Comparison of ENCODE assay signal across 1 cellular context in the genomic region with DNA sequence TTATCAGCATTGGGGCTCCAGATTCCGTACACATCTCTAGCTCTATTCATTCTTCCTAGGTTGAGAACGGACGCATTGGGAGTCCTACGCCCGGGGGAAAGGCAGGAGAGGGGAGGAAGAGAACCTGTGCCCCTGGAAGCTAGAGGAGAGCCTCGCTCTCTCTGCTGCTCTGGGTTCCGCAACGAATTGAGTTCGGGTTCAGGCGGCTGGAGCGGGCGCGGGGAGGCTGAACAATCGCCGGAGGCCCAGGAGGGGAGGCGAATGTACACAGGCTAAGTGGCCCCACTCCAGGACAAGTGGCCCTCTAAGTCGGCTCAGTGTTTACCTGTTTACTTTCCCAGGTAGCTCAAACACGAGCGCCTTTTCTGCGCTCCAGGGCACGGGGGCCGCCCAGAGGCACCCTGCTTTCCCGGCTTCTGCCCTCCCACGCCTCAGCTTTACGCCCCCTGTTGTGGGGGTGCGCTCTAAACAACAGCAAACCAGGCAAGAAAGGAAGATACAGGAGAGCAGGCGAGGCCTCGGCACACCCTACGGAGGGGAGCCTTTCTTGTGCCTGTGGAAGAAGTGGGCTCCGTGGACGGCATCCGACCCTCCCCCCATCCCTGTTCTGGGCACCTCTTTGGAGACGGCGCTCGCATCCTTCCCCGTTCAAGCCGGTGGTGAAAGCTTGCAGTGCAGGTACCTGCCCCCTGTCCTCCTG.
TF ChIP-seq lines count a peak whose summit lies in the region.

No MANE protein-coding gene starts in this region.

TF ChIP-seq in GM23338, 12 proteins besides CTCF, POLR2A, EP300 and RAD21 (continued from another document):
- TF ChIP-seq, protein P1, sequence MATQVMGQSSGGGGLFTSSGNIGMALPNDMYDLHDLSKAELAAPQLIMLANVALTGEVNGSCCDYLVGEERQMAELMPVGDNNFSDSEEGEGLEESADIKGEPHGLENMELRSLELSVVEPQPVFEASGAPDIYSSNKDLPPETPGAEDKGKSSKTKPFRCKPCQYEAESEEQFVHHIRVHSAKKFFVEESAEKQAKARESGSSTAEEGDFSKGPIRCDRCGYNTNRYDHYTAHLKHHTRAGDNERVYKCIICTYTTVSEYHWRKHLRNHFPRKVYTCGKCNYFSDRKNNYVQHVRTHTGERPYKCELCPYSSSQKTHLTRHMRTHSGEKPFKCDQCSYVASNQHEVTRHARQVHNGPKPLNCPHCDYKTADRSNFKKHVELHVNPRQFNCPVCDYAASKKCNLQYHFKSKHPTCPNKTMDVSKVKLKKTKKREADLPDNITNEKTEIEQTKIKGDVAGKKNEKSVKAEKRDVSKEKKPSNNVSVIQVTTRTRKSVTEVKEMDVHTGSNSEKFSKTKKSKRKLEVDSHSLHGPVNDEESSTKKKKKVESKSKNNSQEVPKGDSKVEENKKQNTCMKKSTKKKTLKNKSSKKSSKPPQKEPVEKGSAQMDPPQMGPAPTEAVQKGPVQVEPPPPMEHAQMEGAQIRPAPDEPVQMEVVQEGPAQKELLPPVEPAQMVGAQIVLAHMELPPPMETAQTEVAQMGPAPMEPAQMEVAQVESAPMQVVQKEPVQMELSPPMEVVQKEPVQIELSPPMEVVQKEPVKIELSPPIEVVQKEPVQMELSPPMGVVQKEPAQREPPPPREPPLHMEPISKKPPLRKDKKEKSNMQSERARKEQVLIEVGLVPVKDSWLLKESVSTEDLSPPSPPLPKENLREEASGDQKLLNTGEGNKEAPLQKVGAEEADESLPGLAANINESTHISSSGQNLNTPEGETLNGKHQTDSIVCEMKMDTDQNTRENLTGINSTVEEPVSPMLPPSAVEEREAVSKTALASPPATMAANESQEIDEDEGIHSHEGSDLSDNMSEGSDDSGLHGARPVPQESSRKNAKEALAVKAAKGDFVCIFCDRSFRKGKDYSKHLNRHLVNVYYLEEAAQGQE (IDR thresholded peaks at IDR 0.05; ENCODE audit: unreplicated experiment), result no peak
- TF ChIP-seq ZNF114 (CRISPR knock-in tag; IDR thresholded peaks at IDR 0.05), result no peak
- TF ChIP-seq, protein P2, sequence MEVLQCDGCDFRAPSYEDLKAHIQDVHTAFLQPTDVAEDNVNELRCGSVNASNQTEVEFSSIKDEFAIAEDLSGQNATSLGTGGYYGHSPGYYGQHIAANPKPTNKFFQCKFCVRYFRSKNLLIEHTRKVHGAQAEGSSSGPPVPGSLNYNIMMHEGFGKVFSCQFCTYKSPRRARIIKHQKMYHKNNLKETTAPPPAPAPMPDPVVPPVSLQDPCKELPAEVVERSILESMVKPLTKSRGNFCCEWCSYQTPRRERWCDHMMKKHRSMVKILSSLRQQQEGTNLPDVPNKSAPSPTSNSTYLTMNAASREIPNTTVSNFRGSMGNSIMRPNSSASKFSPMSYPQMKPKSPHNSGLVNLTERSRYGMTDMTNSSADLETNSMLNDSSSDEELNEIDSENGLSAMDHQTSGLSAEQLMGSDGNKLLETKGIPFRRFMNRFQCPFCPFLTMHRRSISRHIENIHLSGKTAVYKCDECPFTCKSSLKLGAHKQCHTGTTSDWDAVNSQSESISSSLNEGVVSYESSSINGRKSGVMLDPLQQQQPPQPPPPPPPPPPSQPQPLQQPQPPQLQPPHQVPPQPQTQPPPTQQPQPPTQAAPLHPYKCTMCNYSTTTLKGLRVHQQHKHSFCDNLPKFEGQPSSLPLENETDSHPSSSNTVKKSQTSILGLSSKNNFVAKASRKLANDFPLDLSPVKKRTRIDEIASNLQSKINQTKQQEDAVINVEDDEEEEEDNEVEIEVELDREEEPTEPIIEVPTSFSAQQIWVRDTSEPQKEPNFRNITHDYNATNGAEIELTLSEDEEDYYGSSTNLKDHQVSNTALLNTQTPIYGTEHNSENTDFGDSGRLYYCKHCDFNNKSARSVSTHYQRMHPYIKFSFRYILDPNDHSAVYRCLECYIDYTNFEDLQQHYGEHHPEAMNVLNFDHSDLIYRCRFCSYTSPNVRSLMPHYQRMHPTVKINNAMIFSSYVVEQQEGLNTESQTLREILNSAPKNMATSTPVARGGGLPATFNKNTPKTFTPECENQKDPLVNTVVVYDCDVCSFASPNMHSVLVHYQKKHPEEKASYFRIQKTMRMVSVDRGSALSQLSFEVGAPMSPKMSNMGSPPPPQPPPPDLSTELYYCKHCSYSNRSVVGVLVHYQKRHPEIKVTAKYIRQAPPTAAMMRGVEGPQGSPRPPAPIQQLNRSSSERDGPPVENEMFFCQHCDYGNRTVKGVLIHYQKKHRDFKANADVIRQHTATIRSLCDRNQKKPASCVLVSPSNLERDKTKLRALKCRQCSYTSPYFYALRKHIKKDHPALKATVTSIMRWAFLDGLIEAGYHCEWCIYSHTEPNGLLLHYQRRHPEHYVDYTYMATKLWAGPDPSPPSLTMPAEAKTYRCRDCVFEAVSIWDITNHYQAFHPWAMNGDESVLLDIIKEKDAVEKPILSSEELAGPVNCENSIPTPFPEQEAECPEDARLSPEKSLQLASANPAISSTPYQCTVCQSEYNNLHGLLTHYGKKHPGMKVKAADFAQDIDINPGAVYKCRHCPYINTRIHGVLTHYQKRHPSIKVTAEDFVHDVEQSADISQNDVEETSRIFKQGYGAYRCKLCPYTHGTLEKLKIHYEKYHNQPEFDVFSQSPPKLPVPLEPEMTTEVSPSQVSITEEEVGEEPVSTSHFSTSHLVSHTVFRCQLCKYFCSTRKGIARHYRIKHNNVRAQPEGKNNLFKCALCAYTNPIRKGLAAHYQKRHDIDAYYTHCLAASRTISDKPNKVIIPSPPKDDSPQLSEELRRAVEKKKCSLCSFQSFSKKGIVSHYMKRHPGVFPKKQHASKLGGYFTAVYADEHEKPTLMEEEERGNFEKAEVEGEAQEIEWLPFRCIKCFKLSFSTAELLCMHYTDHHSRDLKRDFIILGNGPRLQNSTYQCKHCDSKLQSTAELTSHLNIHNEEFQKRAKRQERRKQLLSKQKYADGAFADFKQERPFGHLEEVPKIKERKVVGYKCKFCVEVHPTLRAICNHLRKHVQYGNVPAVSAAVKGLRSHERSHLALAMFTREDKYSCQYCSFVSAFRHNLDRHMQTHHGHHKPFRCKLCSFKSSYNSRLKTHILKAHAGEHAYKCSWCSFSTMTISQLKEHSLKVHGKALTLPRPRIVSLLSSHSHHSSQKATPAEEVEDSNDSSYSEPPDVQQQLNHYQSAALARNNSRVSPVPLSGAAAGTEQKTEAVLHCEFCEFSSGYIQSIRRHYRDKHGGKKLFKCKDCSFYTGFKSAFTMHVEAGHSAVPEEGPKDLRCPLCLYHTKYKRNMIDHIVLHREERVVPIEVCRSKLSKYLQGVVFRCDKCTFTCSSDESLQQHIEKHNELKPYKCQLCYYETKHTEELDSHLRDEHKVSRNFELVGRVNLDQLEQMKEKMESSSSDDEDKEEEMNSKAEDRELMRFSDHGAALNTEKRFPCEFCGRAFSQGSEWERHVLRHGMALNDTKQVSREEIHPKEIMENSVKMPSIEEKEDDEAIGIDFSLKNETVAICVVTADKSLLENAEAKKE (CRISPR knock-in tag; IDR thresholded peaks at IDR 0.05), result no peak
